ENCODE assay signal across 33 cellular contexts in the genomic region with DNA sequence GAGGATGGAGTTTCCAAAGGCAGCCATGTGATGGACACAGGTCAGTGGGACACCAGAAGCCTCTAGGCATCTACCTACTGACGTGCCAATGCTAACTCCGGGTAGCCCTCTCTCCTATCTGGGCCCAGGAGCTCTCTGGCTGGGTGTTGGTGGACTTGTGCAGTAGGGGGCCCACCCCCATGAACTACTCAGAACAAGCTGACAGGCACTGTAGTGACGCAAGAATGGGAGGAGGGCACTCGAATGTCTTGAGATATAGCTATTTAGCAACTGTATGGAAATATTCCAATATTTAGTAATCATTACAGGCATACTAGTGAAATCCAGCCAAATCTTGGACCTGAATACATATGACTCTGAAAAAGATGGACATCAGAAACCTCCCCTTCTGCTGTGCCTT. TPM values are rescaled to one million over a fixed set of nuclear protein-coding genes. Genes with fewer than 3 reads are reported as not detected.
DNase-seq lines count a peak whose midpoint lies in the region; ATAC-seq and TF ChIP-seq lines count a peak whose summit lies in the region.
"Had no signal": no experiment of that assay in that cellular context is flagged by ENCODE, and none has a peak within 500 bp of the region (broad histone marks: within the 10 kb centered on the region; RNA-seq: fewer than 3 reads in every experiment).

No MANE protein-coding gene starts in this region.

- H3K9me3 ChIP-seq in left lung = no peaks in the 10 kb centered on the region
- H3K9me3 ChIP-seq: ascending aorta, gastrocnemius medialis, pancreas, testis, uterus had no signal

- peaks cover 5% of the 10 kb centered on the region for H3K9me3 Mint-ChIP-seq in T-helper 2 cell treated with Interferon-gamma antibody and Interleukin-4, amounts not matched to agents 5 μg/mL and 100 μg/mL, for 36 hours

- H3K4me1 Mint-ChIP-seq in T-helper 2 cell treated with Interferon-gamma antibody and Interleukin-4, amounts not matched to agents 5 μg/mL and 100 μg/mL, for 36 hours (ENCODE audit: low read depth) = peaks cover 12% of the 10 kb centered on the region
- H3K4me1 Mint-ChIP-seq: GM23338 had no signal

- DNase-seq in AG09309 (ENCODE audit: low read depth) = peak; percentile 52
- DNase-seq in HCEC 1CT = peak; percentile 76
- DNase-seq in choroid plexus epithelial cell (ENCODE audit: low read depth) = peak; percentile 70
- no peak for DNase-seq in left lung
- no peak for DNase-seq in cerebellar nuclear complex (lab: John Stamatoyannopoulos, UW)
- DNase-seq in activated naive CD4-positive, alpha-beta T cell treated with anti-CD3 and anti-CD28 coated beads, Interleukin-2, amount 50 U/mL, for 16 hours = no peak
- DNase-seq in T-helper 2 cell treated with Interferon-gamma antibody and Interleukin-4, amounts not matched to agents 5 μg/mL and 100 μg/mL, for 36 hours (ENCODE audit: low spot score) = no peak
- DNase-seq: activated CD4-positive, alpha-beta T cell treated with anti-CD3 and anti-CD28 coated beads, Interleukin-2, amount 10 ng/mL, durations not matched to agents 24 days and 14 days; activated naive CD4-positive, alpha-beta T cell treated with anti-CD3 and anti-CD28 coated beads for 36 hours; activated T-cell treated with anti-CD3 and anti-CD28 coated beads, Interleukin-2, amount 50 U/mL, for 4 hours; AML-193; CD8-positive, alpha-beta T cell; central memory CD4-positive, alpha-beta T cell; DMS 273 treated with DMSO at 0.1 percent for 48 hours; gastrocnemius medialis; hippocampal formation; KBM-7; NCI-H1694; NCI-H2171; NCI-H526 treated with DMSO at 0.1 percent for 48 hours; pancreas; stimulated activated CD4-positive, alpha-beta T cell treated with anti-CD3 and anti-CD28 coated beads, Interleukin-12 subunit alpha, Interleukin-12 subunit beta, amount 100 ng/mL, for 4 hours; stimulated activated CD4-positive, alpha-beta T cell treated with anti-CD3 and anti-CD28 coated beads, Interleukin-4, amount 100 ng/mL, for 4 hours; stimulated activated naive CD4-positive, alpha-beta T cell; testis; uterus had no signal

- H3K36me3 ChIP-seq in left lung = no peaks in the 10 kb centered on the region
- H3K36me3 ChIP-seq: ascending aorta, gastrocnemius medialis, pancreas, right atrium auricular region, uterus had no signal

- no peaks in the 10 kb centered on the region for H3K36me3 Mint-ChIP-seq in T-helper 2 cell treated with Interferon-gamma antibody and Interleukin-4, amounts not matched to agents 5 μg/mL and 100 μg/mL, for 36 hours (ENCODE audit: low read depth)
- H3K36me3 Mint-ChIP-seq: CD8-positive, alpha-beta T cell had no signal

- no peak overlapping the region for H3K27ac ChIP-seq in left lung
- H3K27ac ChIP-seq: ascending aorta, gastrocnemius medialis, pancreas, right atrium auricular region, SK-N-MC, testis, uterus, VCaP had no signal

- ATAC-seq in left lung = peak; percentile 50
- no peak for ATAC-seq in GM21717 (IDR thresholded peaks at IDR 0.05; ENCODE audit: unreplicated experiment)
- ATAC-seq: activated T-cell treated with anti-CD3 and anti-CD28 coated beads, Interleukin-2, amount 50 U/mL, for 4 hours; CD8-positive, alpha-beta T cell; gastrocnemius medialis; GM23338; natural killer cell treated with Interleukin-12 subunit alpha and Interleukin-12 subunit beta and Interleukin-15 and Interleukin-18, amount 100 ng/mL, for 72 hours; pancreas had no signal

- peaks cover 0 to 6% of the 10 kb centered on the region in 2 donors for H3K4me1 ChIP-seq in left lung
- H3K4me1 ChIP-seq: ascending aorta, gastrocnemius medialis, pancreas, right atrium auricular region, testis, uterus had no signal

- intact Hi-C loops in left lung (cut with DNase I) = no loop called here

- peaks cover 3% of the 10 kb centered on the region for H3K27me3 Mint-ChIP-seq in T-helper 2 cell treated with Interferon-gamma antibody and Interleukin-4, amounts not matched to agents 5 μg/mL and 100 μg/mL, for 36 hours (ENCODE audit: low read depth)
- H3K27me3 Mint-ChIP-seq: natural killer cell treated with Interleukin-12 subunit alpha and Interleukin-12 subunit beta and Interleukin-15 and Interleukin-18, amount 100 ng/mL, for 72 hours had no signal

- H3K27ac Mint-ChIP-seq in T-helper 2 cell treated with Interferon-gamma antibody and Interleukin-4, amounts not matched to agents 5 μg/mL and 100 μg/mL, for 36 hours = no peak overlapping the region
- H3K27ac Mint-ChIP-seq: activated CD4-positive, alpha-beta T cell treated with anti-CD3 and anti-CD28 coated beads, Interleukin-2, amount 10 ng/mL, durations not matched to agents 24 days and 14 days; activated naive CD4-positive, alpha-beta T cell treated with anti-CD3 and anti-CD28 coated beads for 36 hours; CD8-positive, alpha-beta T cell; GM23338 had no signal

- peaks cover 3 to 5% of the 10 kb centered on the region in 2 donors for H3K27me3 ChIP-seq in left lung
- H3K27me3 ChIP-seq: gastrocnemius medialis, right atrium auricular region, testis, uterus had no signal

- H3K4me3 ChIP-seq in AG09309 (ENCODE audit: control insufficient read depth, low read depth, low read length) (no peak overlapping the region), choroid plexus epithelial cell (ENCODE audit: low read depth, low read length) (no peak overlapping the region), left lung (no peak overlapping the region)
- H3K4me3 ChIP-seq: ascending aorta, gastrocnemius medialis, GM23338, pancreas, right atrium auricular region, SK-N-MC, testis, uterus had no signal

- H3K4me3 Mint-ChIP-seq in T-helper 2 cell treated with Interferon-gamma antibody and Interleukin-4, amounts not matched to agents 5 μg/mL and 100 μg/mL, for 36 hours = no peak overlapping the region
- H3K4me3 Mint-ChIP-seq: activated CD4-positive, alpha-beta T cell treated with anti-CD3 and anti-CD28 coated beads, Interleukin-2, amount 10 ng/mL, durations not matched to agents 24 days and 14 days; activated naive CD4-positive, alpha-beta T cell treated with anti-CD3 and anti-CD28 coated beads for 36 hours; activated T-cell treated with anti-CD3 and anti-CD28 coated beads, Interleukin-2, amount 50 U/mL, for 4 hours; CD8-positive, alpha-beta T cell; GM23338; natural killer cell treated with Interleukin-12 subunit alpha and Interleukin-12 subunit beta and Interleukin-15 and Interleukin-18, amount 100 ng/mL, for 72 hours had no signal

- no peak for TF ChIP-seq CTCF in AG09309 (IDR thresholded peaks at IDR 0.05; ENCODE audit: control insufficient read depth, insufficient read depth, low read depth, low read length, missing control alignments)
- no peak for TF ChIP-seq CTCF in choroid plexus epithelial cell (conservative IDR thresholded peaks at IDR 0.05; ENCODE audit: low read depth, low read length)
- TF ChIP-seq CTCF in left lung (IDR thresholded peaks at IDR 0.05) = no peak

RNA-seq across cellular contexts. Expression of gene DOCK2, which starts 5.7 kb away (rescaled TPM):
- 100 to 1,000 TPM in 1 of 2 donors, 10 to 100 TPM in 1; 30.3 to 101 TPM for total RNA-seq in left lung

RNA-seq across cellular contexts. Expression of gene SPDL1, which starts 47.8 kb away (rescaled TPM):
- 1 to 10 TPM; 6.4 to 9.3 TPM for total RNA-seq in left lung

Comparison
In these comparisons a context has a peak if more than half of its experiments do, and no peak if none do; other contexts are left out.
1. DNase-seq: peak in AG09309 (single experiment), HCEC 1CT (single experiment) and choroid plexus epithelial cell (single experiment); none in left lung (0 of 2), cerebellar nuclear complex (0 of 2), activated naive CD4-positive, alpha-beta T cell treated with anti-CD3 and anti-CD28 coated beads, Interleukin-2, amount 50 U/mL, for 16 hours (single experiment) and T-helper 2 cell treated with Interferon-gamma antibody and Interleukin-4, amounts not matched to agents 5 μg/mL and 100 μg/mL, for 36 hours (single experiment).